8 cellular contexts compared by ENCODE assay signal in the genomic region with DNA sequence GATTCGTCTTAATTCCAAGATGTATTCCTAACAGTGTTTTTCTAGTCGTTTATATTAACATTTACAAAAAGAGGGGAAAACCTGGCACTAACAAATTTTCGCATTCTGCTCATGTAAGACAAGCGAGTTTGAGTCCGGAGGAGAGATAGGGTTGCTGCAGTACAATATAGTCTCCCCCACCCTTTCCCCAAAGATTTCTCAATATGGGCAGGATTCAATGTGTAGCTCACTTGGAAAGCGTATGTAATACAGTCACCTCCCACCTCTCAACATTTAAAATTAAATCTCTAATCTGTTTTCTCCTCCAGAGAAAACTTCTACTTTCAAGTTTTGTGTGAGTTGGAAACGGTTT. TPM values are rescaled to one million over a fixed set of nuclear protein-coding genes. Genes with fewer than 3 reads are reported as not detected.
DNase-seq lines count a peak whose midpoint lies in the region; ATAC-seq and TF ChIP-seq lines count a peak whose summit lies in the region.

No MANE protein-coding gene starts in this region.

- POLR2A ChIA-PET in activated naive CD8-positive, alpha-beta T cell treated with anti-CD3 and anti-CD28 coated beads, Interleukin-2, amount 10 ng/mL, durations not matched to agents 7 days and 5 days (lab: Charles Lee): no interaction called here

- H3K36me3 Mint-ChIP-seq in activated naive CD8-positive, alpha-beta T cell treated with anti-CD3 and anti-CD28 coated beads, Interleukin-2, amount 10 ng/mL, durations not matched to agents 7 days and 5 days: peaks cover 2% of the 10 kb centered on the region

- H3K4me3 Mint-ChIP-seq in activated naive CD8-positive, alpha-beta T cell treated with anti-CD3 and anti-CD28 coated beads, Interleukin-2, amount 10 ng/mL, durations not matched to agents 7 days and 5 days: peak overlapping the region; percentile 81

- H3K27me3 Mint-ChIP-seq in activated naive CD8-positive, alpha-beta T cell treated with anti-CD3 and anti-CD28 coated beads, Interleukin-2, amount 10 ng/mL, durations not matched to agents 7 days and 5 days: peaks cover 34% of the 10 kb centered on the region

- intact Hi-C loops in left ventricle myocardium inferior (cut with micrococcal nuclease): loop anchor here (10.0 kb wide), 1 partner anchor 49 kb away; no protein-coding TSS in a partner anchor

- peaks cover 22% of the 10 kb centered on the region for H3K4me1 Mint-ChIP-seq in activated naive CD8-positive, alpha-beta T cell treated with anti-CD3 and anti-CD28 coated beads, Interleukin-2, amount 10 ng/mL, durations not matched to agents 7 days and 5 days

- DNase-seq in AG09309 (ENCODE audit: low read depth) (no peak), HL-60 (ENCODE audit: low read depth in 1 of 2, low spot score in 1 of 2) (peak in 1 of 2 experiments; percentile 36), left ventricle myocardium inferior (no peak), retinal pigment epithelial cell (ENCODE audit: low read depth) (no peak)
- no peak for DNase-seq in activated naive CD8-positive, alpha-beta T cell treated with anti-CD3 and anti-CD28 coated beads, Interleukin-2, amount 10 ng/mL, durations not matched to agents 7 days and 5 days
- no peak for DNase-seq in stimulated activated CD4-positive, alpha-beta T cell treated with anti-CD3 and anti-CD28 coated beads, Interleukin-2, amount 100 ng/mL, for 48 hours

- no peak overlapping the region for H3K27ac Mint-ChIP-seq in activated naive CD8-positive, alpha-beta T cell treated with anti-CD3 and anti-CD28 coated beads, Interleukin-2, amount 10 ng/mL, durations not matched to agents 7 days and 5 days

- ATAC-seq in activated naive CD8-positive, alpha-beta T cell treated with anti-CD3 and anti-CD28 coated beads, Interleukin-2, amount 10 ng/mL, durations not matched to agents 7 days and 5 days (ENCODE audit: low read depth): no peak
- ATAC-seq in HG03565 (IDR thresholded peaks at IDR 0.05; ENCODE audit: unreplicated experiment) (no peak), HG02973 (IDR thresholded peaks at IDR 0.05; ENCODE audit: unreplicated experiment) (no peak)

- H3K36me3 ChIP-seq in left ventricle myocardium inferior: no peaks in the 10 kb centered on the region

- peak; percentile 0 for TF ChIP-seq CTCF in AG09309 (IDR thresholded peaks at IDR 0.05; ENCODE audit: control insufficient read depth, insufficient read depth, low read depth, low read length, missing control alignments)
- TF ChIP-seq CTCF in HL-60 (IDR thresholded peaks at IDR 0.05; ENCODE audit: insufficient read depth, low read length): no peak
- no peak for TF ChIP-seq CTCF in left ventricle myocardium inferior (IDR thresholded peaks at IDR 0.05; ENCODE audit: borderline replicate concordance)
- TF ChIP-seq CTCF in retinal pigment epithelial cell (conservative IDR thresholded peaks at IDR 0.05; ENCODE audit: low read depth, low read length): no peak

- H3K4me1 ChIP-seq in left ventricle myocardium inferior: peaks cover 71% of the 10 kb centered on the region

- no peaks in the 10 kb centered on the region for H3K9me3 ChIP-seq in left ventricle myocardium inferior (replicated peaks)

- H3K27ac ChIP-seq in HL-60 (replicated peaks) (peak overlapping the region; percentile 58), left ventricle myocardium inferior (replicated peaks) (peak overlapping the region; percentile 91)

- no peaks in the 10 kb centered on the region for H3K9me3 Mint-ChIP-seq in activated naive CD8-positive, alpha-beta T cell treated with anti-CD3 and anti-CD28 coated beads, Interleukin-2, amount 10 ng/mL, durations not matched to agents 7 days and 5 days

- H3K4me3 ChIP-seq in AG09309 (ENCODE audit: control insufficient read depth, low read depth, low read length) (peak overlapping the region; percentile 74), HL-60 (replicated peaks; ENCODE audit: insufficient read depth, low read length) (peak overlapping the region; percentile 75), left ventricle myocardium inferior (peak overlapping the region; percentile 80), retinal pigment epithelial cell (ENCODE audit: low read length) (peak overlapping the region; percentile 87)

- H3K27me3 ChIP-seq in HL-60 (ENCODE audit: insufficient read depth, poor library complexity, severe bottlenecking): no peaks in the 10 kb centered on the region
- no peaks in the 10 kb centered on the region for H3K27me3 ChIP-seq in left ventricle myocardium inferior (ENCODE audit: low read depth)

RNA-seq across cellular contexts. Expression of gene CMSS1, which starts 57.9 kb away (rescaled TPM):
- 10 to 100 TPM; 24.2 to 31.8 TPM for total RNA-seq in activated naive CD8-positive, alpha-beta T cell treated with anti-CD3 and anti-CD28 coated beads, Interleukin-2, amount 10 ng/mL, durations not matched to agents 7 days and 5 days
- 34.8 TPM for total RNA-seq in left ventricle myocardium inferior
